ENCODE assay signal across 13 cellular contexts in the genomic region with DNA sequence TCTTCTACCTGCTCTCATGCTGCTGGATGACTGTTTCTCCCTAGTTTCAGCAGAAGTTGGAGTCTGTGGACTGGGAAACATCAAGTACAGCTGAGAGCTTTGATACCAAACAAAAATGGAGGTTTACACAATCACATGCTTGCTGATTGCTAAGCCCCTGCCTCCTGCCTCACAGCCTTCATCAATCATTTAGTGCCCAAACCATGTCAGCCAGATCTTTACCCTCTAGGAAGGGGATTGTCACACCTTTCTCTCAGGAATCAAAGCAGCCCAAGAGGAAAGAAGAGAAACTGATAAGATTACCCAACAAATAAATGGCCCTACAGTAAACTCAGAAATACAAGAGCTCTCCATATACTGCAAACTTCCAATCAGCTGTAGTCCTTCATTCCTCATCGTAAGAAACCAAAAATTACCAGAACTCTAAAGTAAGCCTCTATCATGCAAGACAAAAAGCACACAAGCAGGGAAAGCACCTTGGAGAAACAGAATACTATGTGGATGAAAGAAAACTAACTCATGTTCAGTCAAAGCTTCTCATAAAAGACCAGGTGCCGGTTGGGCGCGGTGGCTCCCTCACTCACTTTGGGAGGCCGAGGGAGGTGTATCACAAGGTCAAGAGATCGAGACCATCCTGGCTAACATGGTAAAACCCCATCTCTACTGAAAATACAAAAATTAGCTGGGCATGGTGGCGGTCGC.
DNase-seq lines count a peak whose midpoint lies in the region; ATAC-seq, FAIRE-seq and TF ChIP-seq lines count a peak whose summit lies in the region.
"Had no signal": no experiment of that assay in that cellular context is flagged by ENCODE, and none has a peak within 500 bp of the region (broad histone marks: within the 10 kb centered on the region; RNA-seq: fewer than 3 reads in every experiment).

No MANE protein-coding gene starts in this region.

- H3K4me1 ChIP-seq in HAP-1 = no peaks in the 10 kb centered on the region
- H3K4me1 ChIP-seq: SJSA1 had no signal

- no peak for TF ChIP-seq POLR2A in GM12892 (IDR thresholded peaks at IDR 0.05; ENCODE audit: low read depth, low read length)

- H3K4me3 ChIP-seq in HAP-1 = no peak overlapping the region
- H3K4me3 ChIP-seq: SJSA1 had no signal

- ATAC-seq in activated T-helper 17 cell treated with anti-CD3 and anti-CD28 coated beads, Interleukin-2, amount 50 U/mL, for 72 hours (replicated peaks) = peak; percentile 2
- ATAC-seq in naive thymus-derived CD8-positive, alpha-beta T cell = no peak

- peaks cover 9 to 13% of the 10 kb centered on the region in 2 donors for H3K36me3 Mint-ChIP-seq in CD14-positive monocyte
- peaks cover 25% of the 10 kb centered on the region for H3K36me3 Mint-ChIP-seq in activated T-helper 17 cell treated with anti-CD3 and anti-CD28 coated beads, Interleukin-2, amount 50 U/mL, for 72 hours (ENCODE audit: low read depth)
- H3K36me3 Mint-ChIP-seq in naive thymus-derived CD8-positive, alpha-beta T cell = peaks cover 3 to 59% (median 32%) of the 10 kb centered on the region in 3 donors

- H3K27me3 ChIP-seq in HAP-1 (ENCODE audit: low read depth) = no peaks in the 10 kb centered on the region
- H3K27me3 ChIP-seq: SJSA1 had no signal

- intact Hi-C loops in CD14-positive monocyte (cut with micrococcal nuclease) = no loop called here

- H3K4me1 Mint-ChIP-seq in CD14-positive monocyte = peaks cover 48% of the 10 kb centered on the region
- H3K4me1 Mint-ChIP-seq in activated T-helper 17 cell treated with anti-CD3 and anti-CD28 coated beads, Interleukin-2, amount 50 U/mL, for 72 hours = peaks cover 35% of the 10 kb centered on the region
- peaks cover 23 to 85% (median 71%) of the 10 kb centered on the region in 4 donors for H3K4me1 Mint-ChIP-seq in naive thymus-derived CD8-positive, alpha-beta T cell

- peaks cover 30 to 61% (median 55%) of the 10 kb centered on the region in 7 donors for H3K9me3 Mint-ChIP-seq in CD14-positive monocyte
- peaks cover 27% of the 10 kb centered on the region for H3K9me3 Mint-ChIP-seq in activated T-helper 17 cell treated with anti-CD3 and anti-CD28 coated beads, Interleukin-2, amount 50 U/mL, for 72 hours
- peaks cover 0 to 89% (median 33%) of the 10 kb centered on the region in 9 donors for H3K9me3 Mint-ChIP-seq in naive thymus-derived CD8-positive, alpha-beta T cell

- POLR2A ChIA-PET in naive thymus-derived CD8-positive, alpha-beta T cell (lab: Charles Lee) = interaction anchor here (0.5 to 6.3 kb wide), 43 partner anchors 7 to 860 kb away, joined by 3 to 112 read pairs (median 5); a partner anchor contains a TSS

- H3K36me3 ChIP-seq in HAP-1 (replicated peaks) = no peaks in the 10 kb centered on the region
- H3K36me3 ChIP-seq: SJSA1 had no signal

- peak overlapping the region; percentile 5 to 92 (median 77) for H3K27ac Mint-ChIP-seq in CD14-positive monocyte
- H3K27ac Mint-ChIP-seq in activated T-helper 17 cell treated with anti-CD3 and anti-CD28 coated beads, Interleukin-2, amount 50 U/mL, for 72 hours = peak overlapping the region; percentile 99
- H3K27ac Mint-ChIP-seq in naive thymus-derived CD8-positive, alpha-beta T cell = peak overlapping the region; percentile 91 to 99 (median 97)

- in situ Hi-C loops in HAP-1 (cut with MboI; ENCODE audit: low sequenced_read_pairs) = no loop called here

- H3K27me3 Mint-ChIP-seq in CD14-positive monocyte (ENCODE audit: low read depth in 3 of 3) = peaks cover 0 to 2% (median 2%) of the 10 kb centered on the region in 3 donors
- H3K27me3 Mint-ChIP-seq in activated T-helper 17 cell treated with anti-CD3 and anti-CD28 coated beads, Interleukin-2, amount 50 U/mL, for 72 hours = no peaks in the 10 kb centered on the region
- H3K27me3 Mint-ChIP-seq in naive thymus-derived CD8-positive, alpha-beta T cell = peaks cover 0 to 1% (median 0%) of the 10 kb centered on the region in 5 donors

- H3K9me3 ChIP-seq in HAP-1 = no peaks in the 10 kb centered on the region
- H3K9me3 ChIP-seq: SJSA1 had no signal

- no peak overlapping the region for H3K4me3 Mint-ChIP-seq in CD14-positive monocyte
- H3K4me3 Mint-ChIP-seq in activated T-helper 17 cell treated with anti-CD3 and anti-CD28 coated beads, Interleukin-2, amount 50 U/mL, for 72 hours = peak overlapping the region; percentile 82
- H3K4me3 Mint-ChIP-seq in naive thymus-derived CD8-positive, alpha-beta T cell = peak overlapping the region; percentile 50 to 84 (median 74)
- H3K4me3 Mint-ChIP-seq: H9 had no signal

- TF ChIP-seq CTCF in CD14-positive monocyte (IDR thresholded peaks at IDR 0.05) = no peak

- FAIRE-seq in GM12892 (lab: Jason Lieb, UNC) = peak; percentile 61
- FAIRE-seq: frontal cortex had no signal

- DNase-seq in CD14-positive monocyte (ENCODE audit: low spot score) (no peak), GM12892 (ENCODE audit: insufficient read length) (no peak), NCI-H69 (lab: John Stamatoyannopoulos, UW) (no peak), HAP-1 (ENCODE audit: low spot score in 2 of 2) (no peak), NCI-H1417 treated with DMSO at 0.1 percent for 48 hours (lab: John Stamatoyannopoulos, UW) (no peak)
- peak in 1 of 10 donors; percentile 6 for DNase-seq in naive thymus-derived CD8-positive, alpha-beta T cell
- DNase-seq in stimulated activated CD4-positive, alpha-beta T cell treated with anti-CD3 and anti-CD28 coated beads, Interleukin-4, amount 100 ng/mL, for 4 hours = no peak
- DNase-seq: H9, NCI-H1105 treated with DMSO at 0.1 percent for 48 hours, occipital lobe had no signal

Comparison
In these comparisons a context has a peak if more than half of its experiments do, and no peak if none do; other contexts are left out.
1. H3K4me3 Mint-ChIP-seq: peak in activated T-helper 17 cell treated with anti-CD3 and anti-CD28 coated beads, Interleukin-2, amount 50 U/mL, for 72 hours (single experiment) and naive thymus-derived CD8-positive, alpha-beta T cell (10 of 10); none in CD14-positive monocyte (0 of 2).
2. Peak in every context shown above with its lines, with median percentiles within 50 percentile points of each other: H3K27ac Mint-ChIP-seq.